8 cellular contexts compared by ENCODE assay signal in genomic region chr3:69085543-69086132, GRCh38. TPM values are rescaled to one million over a fixed set of nuclear protein-coding genes. Genes with fewer than 3 reads are reported as not detected.
DNase-seq lines count a peak whose midpoint lies in the region; ATAC-seq and TF ChIP-seq lines count a peak whose summit lies in the region.

No MANE protein-coding gene starts in this region.

- no peaks in the 10 kb centered on the region for H3K9me3 ChIP-seq in HUES64 (ENCODE audit: insufficient read depth, low read depth, low read length)

- H3K36me3 ChIP-seq in HUES64 (ENCODE audit: insufficient read depth, low read length), result no peaks in the 10 kb centered on the region

- no peak for TF ChIP-seq CTCF in retinal pigment epithelial cell (conservative IDR thresholded peaks at IDR 0.05; ENCODE audit: low read depth, low read length)

- H3K27ac ChIP-seq in HUES64 (ENCODE audit: low read depth, low read length), result no peak overlapping the region

- peaks cover 48% of the 10 kb centered on the region for H3K4me1 ChIP-seq in HUES64 (ENCODE audit: insufficient read depth, low read length)

- H3K4me3 ChIP-seq in HUES64 (ENCODE audit: low read length) (peak overlapping the region; percentile 85), retinal pigment epithelial cell (ENCODE audit: low read length) (peak overlapping the region; percentile 96)

- 18% methylated on average over 10 of the region's 10 CpGs for WGBS in HUES64

- no peak for ATAC-seq in HG03342 (IDR thresholded peaks at IDR 0.05; ENCODE audit: unreplicated experiment)
- ATAC-seq in HG02623 (IDR thresholded peaks at IDR 0.05; ENCODE audit: unreplicated experiment), result no peak

- DNase-seq in CD1c-positive myeloid dendritic cell (ENCODE audit: extremely low spot score), result peak; percentile 24
- DNase-seq in anterior cingulate cortex (lab: John Stamatoyannopoulos, UW), result peak in 42 of 58 donors; percentile 15 to 77 (median 54)
- peak in 37 of 51 donors; percentile 22 to 86 (median 56) for DNase-seq in hypothalamus (lab: John Stamatoyannopoulos, UW)
- no peak for DNase-seq in retinal pigment epithelial cell (ENCODE audit: low read depth)
- DNase-seq in NCI-H2029 treated with DMSO at 0.1 percent for 48 hours (lab: John Stamatoyannopoulos, UW), result no peak

- no peaks in the 10 kb centered on the region for H3K27me3 ChIP-seq in HUES64 (ENCODE audit: insufficient read depth, low read length)

- peak overlapping the region; percentile 36; the same call in 1 of the 2 replicates for H3K9ac ChIP-seq in HUES64 (ENCODE audit: low read depth, low read length)

RNA-seq across cellular contexts. Expression of gene ARL6IP5, which starts 0.9 kb away (rescaled TPM):
- polyA plus RNA-seq in HUES64 (2013, experiment 1 of 2), result 25.5 TPM
- 38.7 TPM for polyA plus RNA-seq in HUES64 (2013, experiment 2 of 2)

RNA-seq across cellular contexts. Expression of gene UBA3, which starts 5.5 kb away (rescaled TPM):
- polyA plus RNA-seq in HUES64 (2013, experiment 1 of 2), result 51.5 TPM
- polyA plus RNA-seq in HUES64 (2013, experiment 2 of 2), result 59.7 TPM

RNA-seq across cellular contexts. Expression of gene TMF1, which starts 33.5 kb away (rescaled TPM):
- polyA plus RNA-seq in HUES64 (2013, experiment 1 of 2), result 10.5 TPM
- 14.9 TPM for polyA plus RNA-seq in HUES64 (2013, experiment 2 of 2)

RNA-seq across cellular contexts. Expression of gene LMOD3, which starts 36.8 kb away (rescaled TPM):
- not detected for polyA plus RNA-seq in HUES64 (2013, experiment 1 of 2)
- polyA plus RNA-seq in HUES64 (2013, experiment 2 of 2), result not detected

Comparison
In these comparisons a context has a peak if more than half of its experiments do, and no peak if none do; other contexts are left out.
1. DNase-seq: peak in CD1c-positive myeloid dendritic cell (single experiment), anterior cingulate cortex (42 of 58) and hypothalamus (37 of 51); none in retinal pigment epithelial cell (single experiment) and NCI-H2029 treated with DMSO at 0.1 percent for 48 hours (single experiment).